In genomic region chr11:24965780-24966179, GRCh38 we compare ENCODE assay signal across 14 cellular contexts.
A peak's percentile ranks its signal among the peaks of the same experiment; 100 is the strongest.
DNase-seq lines count a peak whose midpoint lies in the region; ATAC-seq and TF ChIP-seq lines count a peak whose summit lies in the region.
"Had no signal": no experiment of that assay in that cellular context is flagged by ENCODE, and none has a peak within 500 bp of the region (broad histone marks: within the 10 kb centered on the region; RNA-seq: fewer than 3 reads in every experiment).

No MANE protein-coding gene starts in this region.

- no peak overlapping the region for H3K9ac ChIP-seq in SK-N-SH

- H3K9me3 ChIP-seq in SK-N-SH (no peaks in the 10 kb centered on the region), OCI-LY7 (ENCODE audit: low read length) (no peaks in the 10 kb centered on the region)
- H3K9me3 ChIP-seq: Caco-2 had no signal

- no peak for TF ChIP-seq EP300 in SK-N-SH (IDR thresholded peaks at IDR 0.05; ENCODE audit: borderline replicate concordance in 1 of 2, low read depth in 1 of 2, low read length in 1 of 2)

- intact Hi-C loops in activated T-helper 1 cell treated with anti-CD3 and anti-CD28 coated beads, Interleukin-12 subunit alpha, Interleukin-12 subunit beta, Interleukin-2, Interleukin-4 antibody, amounts not matched to agents 30 ng/mL and 10 ng/mL and 1 ng/mL, durations not matched to agents 14 hours and 24 hours and 36 hours (cut with micrococcal nuclease) = no loop called here
- intact Hi-C loops in OCI-LY7 (cut with micrococcal nuclease; ENCODE audit: unreplicated experiment) = no loop called here

- H3K27ac ChIP-seq in SK-N-SH (ENCODE audit: low read depth in 2 of 2, low read length in 1 of 2) (no peak overlapping the region), OCI-LY7 (ENCODE audit: low read depth, low read length, poor library complexity, severe bottlenecking) (no peak overlapping the region)
- H3K27ac ChIP-seq: 22Rv1 had no signal

- H3F3A ChIP-seq in SK-N-SH (replicated peaks; ENCODE audit: insufficient read depth) = no peaks in the 10 kb centered on the region

- H3K4me3 Mint-ChIP-seq in activated T-helper 1 cell treated with anti-CD3 and anti-CD28 coated beads, Interleukin-12 subunit alpha, Interleukin-12 subunit beta, Interleukin-2, Interleukin-4 antibody, amounts not matched to agents 30 ng/mL and 10 ng/mL and 1 ng/mL, durations not matched to agents 14 hours and 24 hours and 36 hours = no peak overlapping the region
- H3K4me3 Mint-ChIP-seq: CD8-positive, alpha-beta memory T cell had no signal

- no peaks in the 10 kb centered on the region for H3K27me3 ChIP-seq in SK-N-SH (ENCODE audit: insufficient read depth)

- no peak overlapping the region for H3K27ac Mint-ChIP-seq in activated T-helper 1 cell treated with anti-CD3 and anti-CD28 coated beads, Interleukin-12 subunit alpha, Interleukin-12 subunit beta, Interleukin-2, Interleukin-4 antibody, amounts not matched to agents 30 ng/mL and 10 ng/mL and 1 ng/mL, durations not matched to agents 14 hours and 24 hours and 36 hours
- H3K27ac Mint-ChIP-seq: CD8-positive, alpha-beta memory T cell had no signal

- H3K27me3 Mint-ChIP-seq in activated T-helper 1 cell treated with anti-CD3 and anti-CD28 coated beads, Interleukin-12 subunit alpha, Interleukin-12 subunit beta, Interleukin-2, Interleukin-4 antibody, amounts not matched to agents 30 ng/mL and 10 ng/mL and 1 ng/mL, durations not matched to agents 14 hours and 24 hours and 36 hours (ENCODE audit: insufficient read depth) = no peaks in the 10 kb centered on the region
- H3K27me3 Mint-ChIP-seq: CD8-positive, alpha-beta memory T cell had no signal

- TF ChIP-seq CTCF in SK-N-SH (IDR thresholded peaks at IDR 0.05) = no peak
- TF ChIP-seq CTCF in astrocyte of the spinal cord (IDR thresholded peaks at IDR 0.05; ENCODE audit: low read depth, low read length) = no peak
- TF ChIP-seq CTCF in fibroblast of pulmonary artery (IDR thresholded peaks at IDR 0.05; ENCODE audit: low read length, missing control alignments) = no peak
- no peak for TF ChIP-seq CTCF in OCI-LY7 (conservative IDR thresholded peaks at IDR 0.05; ENCODE audit: low read length)
- no peak for TF ChIP-seq CTCF in GM13977 (IDR thresholded peaks at IDR 0.05; ENCODE audit: extremely low read depth, insufficient read depth, missing control alignments)

- in situ Hi-C loops in astrocyte of the spinal cord (cut with HindIII; ENCODE audit: low sequenced_read_pairs) (no loop called here), GM13977 (cut with MboI; ENCODE audit: low pct_unique_long_range_greater_than_20kb, low sequenced_read_pairs, unreplicated experiment) (no loop called here)

- BruUV-seq in OCI-LY7 (replicated peaks; lab: Mats Ljungman, UMichigan) = no TSS peak

- H3K79me2 ChIP-seq in SK-N-SH (ENCODE audit: insufficient read depth) (no peaks in the 10 kb centered on the region), OCI-LY7 (ENCODE audit: insufficient read depth, low read depth, low read length) (no peaks in the 10 kb centered on the region)

- H4K20me1 ChIP-seq in SK-N-SH (ENCODE audit: insufficient read depth) (no peaks in the 10 kb centered on the region), OCI-LY7 (ENCODE audit: insufficient read depth, low read length) (no peaks in the 10 kb centered on the region)

- no peak overlapping the region for H3K4me3 ChIP-seq in SK-N-SH (ENCODE audit: low read depth in 2 of 2, low read length in 1 of 2)
- no peak overlapping the region for H3K4me3 ChIP-seq in astrocyte of the spinal cord (ENCODE audit: low read depth, low read length)
- no peak overlapping the region for H3K4me3 ChIP-seq in fibroblast of pulmonary artery (replicated peaks; ENCODE audit: low read depth, low read length)
- no peak overlapping the region for H3K4me3 ChIP-seq in OCI-LY7 (ENCODE audit: low read depth, low read length, poor library complexity, severe bottlenecking)

- CTCF ChIA-PET in SK-N-SH (lab: Yijun Ruan, JAX) (no interaction called here), OCI-LY7 (lab: Charles Lee; ENCODE audit: unreplicated experiment) (no interaction called here)

- H3K36me3 Mint-ChIP-seq in activated T-helper 1 cell treated with anti-CD3 and anti-CD28 coated beads, Interleukin-12 subunit alpha, Interleukin-12 subunit beta, Interleukin-2, Interleukin-4 antibody, amounts not matched to agents 30 ng/mL and 10 ng/mL and 1 ng/mL, durations not matched to agents 14 hours and 24 hours and 36 hours (ENCODE audit: low read depth) = no peaks in the 10 kb centered on the region
- H3K36me3 Mint-ChIP-seq: CD8-positive, alpha-beta memory T cell had no signal

- no peak for TF ChIP-seq RAD21 in SK-N-SH (IDR thresholded peaks at IDR 0.05; ENCODE audit: low read length)

- H3K4me2 ChIP-seq in SK-N-SH = no peak overlapping the region
- H3K4me2 ChIP-seq in OCI-LY7 (ENCODE audit: low read length) = no peak overlapping the region

- H3K4me1 ChIP-seq in SK-N-SH (ENCODE audit: control insufficient read depth in 1 of 2, insufficient read depth in 2 of 2, low read depth in 1 of 2, low read length in 1 of 2) (no peaks in the 10 kb centered on the region; a peak in 1 of 4 replicates), OCI-LY7 (ENCODE audit: insufficient read depth, low read length, poor library complexity, severe bottlenecking) (no peaks in the 10 kb centered on the region)
- H3K4me1 ChIP-seq: Caco-2 had no signal

- ATAC-seq in SK-N-SH treated with all-trans-retinoic acid at 6 μM for 48 hours = no peak
- ATAC-seq: HCT116 had no signal

- POLR2A ChIA-PET in SK-N-SH (lab: Yijun Ruan, JAX) (no interaction called here), OCI-LY7 (lab: Charles Lee) (no interaction called here)

- H3K36me3 ChIP-seq in SK-N-SH (replicated peaks in 1 of 2; ENCODE audit: control insufficient read depth in 1 of 2, insufficient read depth in 2 of 2, low read length in 1 of 2) (no peaks in the 10 kb centered on the region), OCI-LY7 (ENCODE audit: insufficient read depth, low read length) (no peaks in the 10 kb centered on the region)

- DNase-seq in SK-N-SH (no peak), astrocyte of the spinal cord (ENCODE audit: low read depth, low spot score) (peak; percentile 5), fibroblast of pulmonary artery (ENCODE audit: low read depth) (peak; percentile 7), non-pigmented ciliary epithelial cell (ENCODE audit: low read depth) (peak; percentile 4), OCI-LY7 (ENCODE audit: low spot score) (no peak), GM13977 (ENCODE audit: low spot score) (no peak)
- no peak for DNase-seq in activated T-helper 1 cell treated with anti-CD3 and anti-CD28 coated beads, Interleukin-12 subunit alpha, Interleukin-12 subunit beta, Interleukin-2, Interleukin-4 antibody, amounts not matched to agents 30 ng/mL and 10 ng/mL and 1 ng/mL, durations not matched to agents 14 hours and 24 hours and 36 hours (ENCODE audit: low spot score)
- DNase-seq: Caco-2; CD8-positive, alpha-beta memory T cell; DND-41; GF-D8 had no signal

- H3K9me2 ChIP-seq in SK-N-SH = no peaks in the 10 kb centered on the region
- no peaks in the 10 kb centered on the region for H3K9me2 ChIP-seq in OCI-LY7 (ENCODE audit: insufficient read depth, low read length)

- H3K9me3 Mint-ChIP-seq in activated T-helper 1 cell treated with anti-CD3 and anti-CD28 coated beads, Interleukin-12 subunit alpha, Interleukin-12 subunit beta, Interleukin-2, Interleukin-4 antibody, amounts not matched to agents 30 ng/mL and 10 ng/mL and 1 ng/mL, durations not matched to agents 14 hours and 24 hours and 36 hours = peaks cover 4% of the 10 kb centered on the region

- H2AFZ ChIP-seq in SK-N-SH (ENCODE audit: low read depth) (no peak overlapping the region), OCI-LY7 (ENCODE audit: low read length) (no peak overlapping the region)

- no peaks in the 10 kb centered on the region for H3K4me1 Mint-ChIP-seq in activated T-helper 1 cell treated with anti-CD3 and anti-CD28 coated beads, Interleukin-12 subunit alpha, Interleukin-12 subunit beta, Interleukin-2, Interleukin-4 antibody, amounts not matched to agents 30 ng/mL and 10 ng/mL and 1 ng/mL, durations not matched to agents 14 hours and 24 hours and 36 hours (ENCODE audit: low read depth)
- H3K4me1 Mint-ChIP-seq: CD8-positive, alpha-beta memory T cell had no signal

TF ChIP-seq in SK-N-SH treated with all-trans-retinoic acid at 6 μM for 48 hours, 23 proteins besides CTCF, POLR2A, EP300 and RAD21 (continues in another document):
- TF ChIP-seq TOX (CRISPR knock-in tag; IDR thresholded peaks at IDR 0.05; ENCODE audit: borderline replicate concordance) = peak; percentile 23; the same call in 1 of the 2 replicates
- no peak for TF ChIP-seq ZNF70 (CRISPR knock-in tag; IDR thresholded peaks at IDR 0.05)
- TF ChIP-seq TCF4 (CRISPR knock-in tag; IDR thresholded peaks at IDR 0.05; ENCODE audit: borderline replicate concordance) = no peak

TF ChIP-seq in SK-N-SH, 30 proteins besides CTCF, POLR2A, EP300 and RAD21 (continues in another document):
- no peak for TF ChIP-seq GABPA (IDR thresholded peaks at IDR 0.05; ENCODE audit: low read depth)
- TF ChIP-seq MXI1 (IDR thresholded peaks at IDR 0.05; ENCODE audit: low read depth, low read length) = no peak
- TF ChIP-seq RXRA (IDR thresholded peaks at IDR 0.05; ENCODE audit: borderline replicate concordance, low read depth) = no peak
- no peak for TF ChIP-seq REST (IDR thresholded peaks at IDR 0.05; ENCODE audit: low read depth, low read length)

Comparison
In these comparisons a context has a peak if more than half of its experiments do, and no peak if none do; other contexts are left out.
1. DNase-seq: peak in astrocyte of the spinal cord (single experiment), fibroblast of pulmonary artery (single experiment) and non-pigmented ciliary epithelial cell (single experiment); none in SK-N-SH (single experiment), activated T-helper 1 cell treated with anti-CD3 and anti-CD28 coated beads, Interleukin-12 subunit alpha, Interleukin-12 subunit beta, Interleukin-2, Interleukin-4 antibody, amounts not matched to agents 30 ng/mL and 10 ng/mL and 1 ng/mL, durations not matched to agents 14 hours and 24 hours and 36 hours (single experiment), OCI-LY7 (single experiment) and GM13977 (single experiment).